ENCODE assay signal across 1 cellular context in the genomic region with DNA sequence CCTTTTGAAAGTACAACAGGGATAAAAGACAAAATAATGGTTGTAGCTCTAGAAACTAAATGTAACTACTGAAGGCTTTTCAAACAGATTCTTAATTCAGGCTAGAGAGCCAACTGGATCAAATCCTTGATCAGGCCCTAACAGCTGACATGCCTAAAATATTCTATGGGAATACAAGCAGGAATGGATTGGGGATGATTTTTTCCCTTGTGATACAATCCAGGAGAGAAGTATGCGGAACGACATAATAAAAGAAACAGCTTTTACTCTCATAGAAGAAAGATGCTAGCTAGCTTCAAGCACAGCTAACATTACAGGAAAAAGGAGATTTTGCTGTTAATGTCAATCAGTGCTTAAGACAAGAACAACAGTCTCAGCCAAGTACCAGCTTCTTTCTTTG.
TF ChIP-seq lines count a peak whose summit lies in the region.

No MANE protein-coding gene starts in this region.

TF ChIP-seq in HepG2, 621 proteins besides CTCF, POLR2A, EP300 and RAD21 (continued from another document):
- TF ChIP-seq RBFOX2 (IDR thresholded peaks at IDR 0.05; ENCODE audit: low read depth, low read length): no peak
- TF ChIP-seq HOXA9 (CRISPR knock-in tag; IDR thresholded peaks at IDR 0.05; ENCODE audit: borderline replicate concordance): no peak
- TF ChIP-seq, protein P1, sequence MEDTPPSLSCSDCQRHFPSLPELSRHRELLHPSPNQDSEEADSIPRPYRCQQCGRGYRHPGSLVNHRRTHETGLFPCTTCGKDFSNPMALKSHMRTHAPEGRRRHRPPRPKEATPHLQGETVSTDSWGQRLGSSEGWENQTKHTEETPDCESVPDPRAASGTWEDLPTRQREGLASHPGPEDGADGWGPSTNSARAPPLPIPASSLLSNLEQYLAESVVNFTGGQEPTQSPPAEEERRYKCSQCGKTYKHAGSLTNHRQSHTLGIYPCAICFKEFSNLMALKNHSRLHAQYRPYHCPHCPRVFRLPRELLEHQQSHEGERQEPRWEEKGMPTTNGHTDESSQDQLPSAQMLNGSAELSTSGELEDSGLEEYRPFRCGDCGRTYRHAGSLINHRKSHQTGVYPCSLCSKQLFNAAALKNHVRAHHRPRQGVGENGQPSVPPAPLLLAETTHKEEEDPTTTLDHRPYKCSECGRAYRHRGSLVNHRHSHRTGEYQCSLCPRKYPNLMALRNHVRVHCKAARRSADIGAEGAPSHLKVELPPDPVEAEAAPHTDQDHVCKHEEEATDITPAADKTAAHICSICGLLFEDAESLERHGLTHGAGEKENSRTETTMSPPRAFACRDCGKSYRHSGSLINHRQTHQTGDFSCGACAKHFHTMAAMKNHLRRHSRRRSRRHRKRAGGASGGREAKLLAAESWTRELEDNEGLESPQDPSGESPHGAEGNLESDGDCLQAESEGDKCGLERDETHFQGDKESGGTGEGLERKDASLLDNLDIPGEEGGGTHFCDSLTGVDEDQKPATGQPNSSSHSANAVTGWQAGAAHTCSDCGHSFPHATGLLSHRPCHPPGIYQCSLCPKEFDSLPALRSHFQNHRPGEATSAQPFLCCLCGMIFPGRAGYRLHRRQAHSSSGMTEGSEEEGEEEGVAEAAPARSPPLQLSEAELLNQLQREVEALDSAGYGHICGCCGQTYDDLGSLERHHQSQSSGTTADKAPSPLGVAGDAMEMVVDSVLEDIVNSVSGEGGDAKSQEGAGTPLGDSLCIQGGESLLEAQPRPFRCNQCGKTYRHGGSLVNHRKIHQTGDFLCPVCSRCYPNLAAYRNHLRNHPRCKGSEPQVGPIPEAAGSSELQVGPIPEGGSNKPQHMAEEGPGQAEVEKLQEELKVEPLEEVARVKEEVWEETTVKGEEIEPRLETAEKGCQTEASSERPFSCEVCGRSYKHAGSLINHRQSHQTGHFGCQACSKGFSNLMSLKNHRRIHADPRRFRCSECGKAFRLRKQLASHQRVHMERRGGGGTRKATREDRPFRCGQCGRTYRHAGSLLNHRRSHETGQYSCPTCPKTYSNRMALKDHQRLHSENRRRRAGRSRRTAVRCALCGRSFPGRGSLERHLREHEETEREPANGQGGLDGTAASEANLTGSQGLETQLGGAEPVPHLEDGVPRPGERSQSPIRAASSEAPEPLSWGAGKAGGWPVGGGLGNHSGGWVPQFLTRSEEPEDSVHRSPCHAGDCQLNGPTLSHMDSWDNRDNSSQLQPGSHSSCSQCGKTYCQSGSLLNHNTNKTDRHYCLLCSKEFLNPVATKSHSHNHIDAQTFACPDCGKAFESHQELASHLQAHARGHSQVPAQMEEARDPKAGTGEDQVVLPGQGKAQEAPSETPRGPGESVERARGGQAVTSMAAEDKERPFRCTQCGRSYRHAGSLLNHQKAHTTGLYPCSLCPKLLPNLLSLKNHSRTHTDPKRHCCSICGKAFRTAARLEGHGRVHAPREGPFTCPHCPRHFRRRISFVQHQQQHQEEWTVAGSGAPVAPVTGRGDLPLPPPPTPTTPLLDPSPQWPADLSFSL (CRISPR knock-in tag; IDR thresholded peaks at IDR 0.05): no peak
- no peak for TF ChIP-seq ZNF616 (CRISPR knock-in tag; IDR thresholded peaks at IDR 0.05; ENCODE audit: low read depth)
- no peak for TF ChIP-seq JDP2 (CRISPR knock-in tag; IDR thresholded peaks at IDR 0.05; ENCODE audit: borderline replicate concordance)
- TF ChIP-seq CCAR2 (optimal IDR thresholded peaks at IDR 0.05; ENCODE audit: low read depth, low read length): no peak
- no peak for TF ChIP-seq HMGXB3 (CRISPR knock-in tag; IDR thresholded peaks at IDR 0.05; ENCODE audit: borderline replicate concordance)
- TF ChIP-seq, protein P2, sequence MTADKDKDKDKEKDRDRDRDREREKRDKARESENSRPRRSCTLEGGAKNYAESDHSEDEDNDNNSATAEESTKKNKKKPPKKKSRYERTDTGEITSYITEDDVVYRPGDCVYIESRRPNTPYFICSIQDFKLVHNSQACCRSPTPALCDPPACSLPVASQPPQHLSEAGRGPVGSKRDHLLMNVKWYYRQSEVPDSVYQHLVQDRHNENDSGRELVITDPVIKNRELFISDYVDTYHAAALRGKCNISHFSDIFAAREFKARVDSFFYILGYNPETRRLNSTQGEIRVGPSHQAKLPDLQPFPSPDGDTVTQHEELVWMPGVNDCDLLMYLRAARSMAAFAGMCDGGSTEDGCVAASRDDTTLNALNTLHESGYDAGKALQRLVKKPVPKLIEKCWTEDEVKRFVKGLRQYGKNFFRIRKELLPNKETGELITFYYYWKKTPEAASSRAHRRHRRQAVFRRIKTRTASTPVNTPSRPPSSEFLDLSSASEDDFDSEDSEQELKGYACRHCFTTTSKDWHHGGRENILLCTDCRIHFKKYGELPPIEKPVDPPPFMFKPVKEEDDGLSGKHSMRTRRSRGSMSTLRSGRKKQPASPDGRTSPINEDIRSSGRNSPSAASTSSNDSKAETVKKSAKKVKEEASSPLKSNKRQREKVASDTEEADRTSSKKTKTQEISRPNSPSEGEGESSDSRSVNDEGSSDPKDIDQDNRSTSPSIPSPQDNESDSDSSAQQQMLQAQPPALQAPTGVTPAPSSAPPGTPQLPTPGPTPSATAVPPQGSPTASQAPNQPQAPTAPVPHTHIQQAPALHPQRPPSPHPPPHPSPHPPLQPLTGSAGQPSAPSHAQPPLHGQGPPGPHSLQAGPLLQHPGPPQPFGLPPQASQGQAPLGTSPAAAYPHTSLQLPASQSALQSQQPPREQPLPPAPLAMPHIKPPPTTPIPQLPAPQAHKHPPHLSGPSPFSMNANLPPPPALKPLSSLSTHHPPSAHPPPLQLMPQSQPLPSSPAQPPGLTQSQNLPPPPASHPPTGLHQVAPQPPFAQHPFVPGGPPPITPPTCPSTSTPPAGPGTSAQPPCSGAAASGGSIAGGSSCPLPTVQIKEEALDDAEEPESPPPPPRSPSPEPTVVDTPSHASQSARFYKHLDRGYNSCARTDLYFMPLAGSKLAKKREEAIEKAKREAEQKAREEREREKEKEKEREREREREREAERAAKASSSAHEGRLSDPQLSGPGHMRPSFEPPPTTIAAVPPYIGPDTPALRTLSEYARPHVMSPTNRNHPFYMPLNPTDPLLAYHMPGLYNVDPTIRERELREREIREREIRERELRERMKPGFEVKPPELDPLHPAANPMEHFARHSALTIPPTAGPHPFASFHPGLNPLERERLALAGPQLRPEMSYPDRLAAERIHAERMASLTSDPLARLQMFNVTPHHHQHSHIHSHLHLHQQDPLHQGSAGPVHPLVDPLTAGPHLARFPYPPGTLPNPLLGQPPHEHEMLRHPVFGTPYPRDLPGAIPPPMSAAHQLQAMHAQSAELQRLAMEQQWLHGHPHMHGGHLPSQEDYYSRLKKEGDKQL (CRISPR knock-in tag; IDR thresholded peaks at IDR 0.05; ENCODE audit: low read depth): no peak
